Comparison of ENCODE assay signal across 9 cellular contexts in the genomic region with DNA sequence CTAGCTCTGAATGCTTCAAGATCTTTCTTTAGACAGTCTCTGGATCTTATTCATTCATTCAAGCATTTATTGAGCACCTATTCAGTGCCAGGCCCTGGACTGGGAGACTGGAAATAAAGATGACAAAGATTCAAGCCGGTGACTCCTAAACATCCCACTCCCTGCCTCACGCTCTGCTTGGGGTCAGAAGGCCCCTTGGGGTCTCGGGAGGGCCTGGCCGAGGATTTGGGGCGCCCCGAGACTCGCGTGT. TPM values are rescaled to one million over a fixed set of nuclear protein-coding genes. Genes with fewer than 3 reads are reported as not detected.
A peak's percentile ranks its signal among the peaks of the same experiment; 100 is the strongest.
DNase-seq lines count a peak whose midpoint lies in the region; ATAC-seq and TF ChIP-seq lines count a peak whose summit lies in the region.
"Had no signal": no experiment of that assay in that cellular context is flagged by ENCODE, and none has a peak within 500 bp of the region (broad histone marks: within the 10 kb centered on the region; RNA-seq: fewer than 3 reads in every experiment).

No MANE protein-coding gene starts in this region.

- peaks cover 37% of the 10 kb centered on the region for H3K27me3 ChIP-seq in osteoblast (ENCODE audit: insufficient read depth, low read length)

- no peak overlapping the region for H3K27ac ChIP-seq in osteoblast (ENCODE audit: low read depth, low read length)

- H2AFZ ChIP-seq in osteoblast (ENCODE audit: low read length) = no peak overlapping the region

- H3K27ac Mint-ChIP-seq in activated CD4-positive, alpha-beta T cell treated with anti-CD3 and anti-CD28 coated beads, Interleukin-2, amount 10 ng/mL, durations not matched to agents 24 days and 14 days = no peak overlapping the region
- H3K27ac Mint-ChIP-seq in activated CD8-positive, alpha-beta T cell treated with anti-CD3 and anti-CD28 coated beads, Interleukin-2, amount 10 ng/mL, durations not matched to agents 7 days and 5 days = no peak overlapping the region
- peak overlapping the region in 1 of 6 donors; percentile 42 for H3K27ac Mint-ChIP-seq in immature natural killer cell
- peak overlapping the region; percentile 76 for H3K27ac Mint-ChIP-seq in stimulated activated memory B cell treated with anti-CD40 and anti-IgM and Interleukin-4, amounts not matched to agents 10 μg/mL and 1 μg/mL and 100 μg/mL, for 72 hours

- no peak overlapping the region for H3K4me3 ChIP-seq in osteoblast (ENCODE audit: insufficient read depth, low read length)

- H3K79me2 ChIP-seq in osteoblast (ENCODE audit: insufficient read depth, low read length) = no peaks in the 10 kb centered on the region

- H3K36me3 ChIP-seq in osteoblast (ENCODE audit: insufficient read depth, low read length) = no peaks in the 10 kb centered on the region

- H4K20me1 ChIP-seq in osteoblast (ENCODE audit: insufficient read depth, low read length) = no peaks in the 10 kb centered on the region

- peak overlapping the region; percentile 42 for H3K4me3 Mint-ChIP-seq in activated CD4-positive, alpha-beta T cell treated with anti-CD3 and anti-CD28 coated beads, Interleukin-2, amount 10 ng/mL, durations not matched to agents 24 days and 14 days
- peak overlapping the region; percentile 31 for H3K4me3 Mint-ChIP-seq in activated CD8-positive, alpha-beta T cell treated with anti-CD3 and anti-CD28 coated beads, Interleukin-2, amount 10 ng/mL, durations not matched to agents 7 days and 5 days
- peak overlapping the region; percentile 45 to 78 (median 68) for H3K4me3 Mint-ChIP-seq in immature natural killer cell
- peak overlapping the region; percentile 79 for H3K4me3 Mint-ChIP-seq in stimulated activated memory B cell treated with anti-CD40 and anti-IgM and Interleukin-4, amounts not matched to agents 10 μg/mL and 1 μg/mL and 100 μg/mL, for 72 hours

- H3K4me1 Mint-ChIP-seq in activated CD4-positive, alpha-beta T cell treated with anti-CD3 and anti-CD28 coated beads, Interleukin-2, amount 10 ng/mL, durations not matched to agents 24 days and 14 days = no peaks in the 10 kb centered on the region
- H3K4me1 Mint-ChIP-seq in activated CD8-positive, alpha-beta T cell treated with anti-CD3 and anti-CD28 coated beads, Interleukin-2, amount 10 ng/mL, durations not matched to agents 7 days and 5 days (ENCODE audit: low read depth) = no peaks in the 10 kb centered on the region
- H3K4me1 Mint-ChIP-seq in immature natural killer cell = peaks cover 4 to 17% of the 10 kb centered on the region in 2 donors
- peaks cover 50% of the 10 kb centered on the region for H3K4me1 Mint-ChIP-seq in stimulated activated memory B cell treated with anti-CD40 and anti-IgM and Interleukin-4, amounts not matched to agents 10 μg/mL and 1 μg/mL and 100 μg/mL, for 72 hours

- CTCF ChIA-PET in activated CD8-positive, alpha-beta T cell treated with anti-CD3 and anti-CD28 coated beads, Interleukin-2, amount 10 ng/mL, durations not matched to agents 7 days and 5 days (lab: Charles Lee) = interaction anchor here (1.0 to 1.3 kb wide), 2 partner anchors 14 to 42 kb away, joined by 3 read pairs; no protein-coding TSS in a partner anchor

- intact Hi-C loops in activated CD4-positive, alpha-beta T cell treated with anti-CD3 and anti-CD28 coated beads, Interleukin-2, amount 10 ng/mL, durations not matched to agents 24 days and 14 days (cut with micrococcal nuclease) = no loop called here

- H3K4me1 ChIP-seq in osteoblast (ENCODE audit: insufficient read depth, low read length) = no peaks in the 10 kb centered on the region

- H3K36me3 Mint-ChIP-seq in activated CD4-positive, alpha-beta T cell treated with anti-CD3 and anti-CD28 coated beads, Interleukin-2, amount 10 ng/mL, durations not matched to agents 24 days and 14 days (ENCODE audit: low read depth) = no peaks in the 10 kb centered on the region
- no peaks in the 10 kb centered on the region for H3K36me3 Mint-ChIP-seq in activated CD8-positive, alpha-beta T cell treated with anti-CD3 and anti-CD28 coated beads, Interleukin-2, amount 10 ng/mL, durations not matched to agents 7 days and 5 days (ENCODE audit: low read depth)
- no peaks in the 10 kb centered on the region for H3K36me3 Mint-ChIP-seq in immature natural killer cell
- peaks cover 5% of the 10 kb centered on the region for H3K36me3 Mint-ChIP-seq in stimulated activated memory B cell treated with anti-CD40 and anti-IgM and Interleukin-4, amounts not matched to agents 10 μg/mL and 1 μg/mL and 100 μg/mL, for 72 hours

- TF ChIP-seq CTCF in osteoblast (IDR thresholded peaks at IDR 0.05; ENCODE audit: extremely low read depth, low read depth, low read length) = no peak

- H3K9me3 Mint-ChIP-seq in activated CD4-positive, alpha-beta T cell treated with anti-CD3 and anti-CD28 coated beads, Interleukin-2, amount 10 ng/mL, durations not matched to agents 24 days and 14 days = no peaks in the 10 kb centered on the region
- no peaks in the 10 kb centered on the region for H3K9me3 Mint-ChIP-seq in activated CD8-positive, alpha-beta T cell treated with anti-CD3 and anti-CD28 coated beads, Interleukin-2, amount 10 ng/mL, durations not matched to agents 7 days and 5 days (ENCODE audit: insufficient read depth)
- H3K9me3 Mint-ChIP-seq in immature natural killer cell = no peaks in the 10 kb centered on the region
- no peaks in the 10 kb centered on the region for H3K9me3 Mint-ChIP-seq in stimulated activated memory B cell treated with anti-CD40 and anti-IgM and Interleukin-4, amounts not matched to agents 10 μg/mL and 1 μg/mL and 100 μg/mL, for 72 hours

- no peak for ATAC-seq in activated CD8-positive, alpha-beta T cell treated with anti-CD3 and anti-CD28 coated beads, Interleukin-2, amount 10 ng/mL, durations not matched to agents 7 days and 5 days
- no peak for ATAC-seq in stimulated activated memory B cell treated with anti-CD40 and anti-IgM and Interleukin-4, amounts not matched to agents 10 μg/mL and 1 μg/mL and 100 μg/mL, for 72 hours

- no peak for DNase-seq in activated CD4-positive, alpha-beta T cell treated with anti-CD3 and anti-CD28 coated beads, Interleukin-2, amount 10 ng/mL, durations not matched to agents 24 days and 14 days
- no peak for DNase-seq in activated CD4-positive, alpha-beta T cell treated with anti-CD3 and anti-CD28 coated beads, Interleukin-2, amount 50 U/mL, for 48 hours
- DNase-seq in activated CD8-positive, alpha-beta T cell treated with anti-CD3 and anti-CD28 coated beads, Interleukin-2, amount 10 ng/mL, durations not matched to agents 7 days and 5 days = no peak
- DNase-seq in immature natural killer cell (no peak), NCI-H82 treated with DMSO at 0.1 percent for 48 hours (lab: John Stamatoyannopoulos, UW; ENCODE audit: unreplicated experiment) (no peak), GM19240 (ENCODE audit: insufficient read length, low spot score) (no peak), osteoblast (ENCODE audit: insufficient read length, low spot score, missing footprints) (no peak)
- DNase-seq: MM.1S had no signal

- H3K27me3 Mint-ChIP-seq in activated CD4-positive, alpha-beta T cell treated with anti-CD3 and anti-CD28 coated beads, Interleukin-2, amount 10 ng/mL, durations not matched to agents 24 days and 14 days = peaks cover 31% of the 10 kb centered on the region
- peaks cover 23% of the 10 kb centered on the region for H3K27me3 Mint-ChIP-seq in activated CD8-positive, alpha-beta T cell treated with anti-CD3 and anti-CD28 coated beads, Interleukin-2, amount 10 ng/mL, durations not matched to agents 7 days and 5 days (ENCODE audit: low read depth)
- H3K27me3 Mint-ChIP-seq in immature natural killer cell (ENCODE audit: low read depth in 3 of 3) = peaks cover 0 to 6% (median 5%) of the 10 kb centered on the region in 3 donors
- H3K27me3 Mint-ChIP-seq in stimulated activated memory B cell treated with anti-CD40 and anti-IgM and Interleukin-4, amounts not matched to agents 10 μg/mL and 1 μg/mL and 100 μg/mL, for 72 hours = no peaks in the 10 kb centered on the region

- POLR2A ChIA-PET in activated CD8-positive, alpha-beta T cell treated with anti-CD3 and anti-CD28 coated beads, Interleukin-2, amount 10 ng/mL, durations not matched to agents 7 days and 5 days (lab: Charles Lee) = no interaction called here

- no peak overlapping the region for H3K4me2 ChIP-seq in osteoblast (ENCODE audit: insufficient read depth, low read length)

- no peaks in the 10 kb centered on the region for H3K9me3 ChIP-seq in osteoblast (ENCODE audit: low read depth, low read length)

RNA-seq across cellular contexts. Expression of gene DTX1, which starts 0.2 kb away (rescaled TPM):
- total RNA-seq in activated CD4-positive, alpha-beta T cell treated with anti-CD3 and anti-CD28 coated beads, Interleukin-2, amount 10 ng/mL, durations not matched to agents 24 days and 14 days = 0.09 and 0.21 TPM in 2 replicates
- total RNA-seq in activated CD8-positive, alpha-beta T cell treated with anti-CD3 and anti-CD28 coated beads, Interleukin-2, amount 10 ng/mL, durations not matched to agents 7 days and 5 days = not detected
- 1 to 10 TPM in 2 of 3 donors, not detected in 1; 1.1 to 2.1 TPM for polyA plus RNA-seq in immature natural killer cell
- under 0.01 TPM in 2 replicates for total RNA-seq in osteoblast
